ENCODE assay signal across 20 cellular contexts in genomic region chr5:155564541-155564940, GRCh38.
"Had no signal": no experiment of that assay in that cellular context is flagged by ENCODE, and none has a peak within 500 bp of the region (broad histone marks: within the 10 kb centered on the region; RNA-seq: fewer than 3 reads in every experiment).

No MANE protein-coding gene starts in this region.

- H3K4me3 ChIP-seq: colonic mucosa, esophagus squamous epithelium, gastroesophageal sphincter, left ventricle myocardium inferior, lower lobe of right lung, sigmoid colon, skin epidermis, stomach had no signal

- H3K36me3 Mint-ChIP-seq: immature natural killer cell; naive thymus-derived CD4-positive, alpha-beta T cell; stimulated activated naive B cell treated with anti-CD40 and anti-IgM and Interleukin-4, amounts not matched to agents 10 μg/mL and 1 μg/mL and 100 μg/mL, for 72 hours; type B pancreatic cell had no signal

- ATAC-seq: gastroesophageal sphincter; lower lobe of right lung; naive thymus-derived CD4-positive, alpha-beta T cell; stimulated activated naive B cell treated with anti-CD40 and anti-IgM and Interleukin-4, amounts not matched to agents 10 μg/mL and 1 μg/mL and 100 μg/mL, for 72 hours had no signal

- H3K27me3 ChIP-seq: colonic mucosa, esophagus squamous epithelium, gastroesophageal sphincter, neutrophil, sigmoid colon, stomach had no signal

- H3K4me3 Mint-ChIP-seq: immature natural killer cell; naive thymus-derived CD4-positive, alpha-beta T cell; stimulated activated naive B cell treated with anti-CD40 and anti-IgM and Interleukin-4, amounts not matched to agents 10 μg/mL and 1 μg/mL and 100 μg/mL, for 72 hours; type B pancreatic cell had no signal

- H3K27ac Mint-ChIP-seq: immature natural killer cell; naive thymus-derived CD4-positive, alpha-beta T cell; stimulated activated naive B cell treated with anti-CD40 and anti-IgM and Interleukin-4, amounts not matched to agents 10 μg/mL and 1 μg/mL and 100 μg/mL, for 72 hours; type B pancreatic cell had no signal

- DNase-seq: colonic mucosa; dermis blood vessel endothelial cell; esophagus squamous epithelium; foreskin fibroblast; glutamatergic neuron; immature natural killer cell; left ventricle myocardium inferior; lower lobe of right lung; mesenchymal stem cell; naive thymus-derived CD4-positive, alpha-beta T cell; posterior cingulate gyrus; sigmoid colon; stimulated activated CD4-positive, alpha-beta T cell treated with anti-CD3 and anti-CD28 coated beads, Interleukin-2, amount 100 ng/mL, for 24 hours; stimulated activated CD4-positive, alpha-beta T cell treated with anti-CD3 and anti-CD28 coated beads, Interleukin-4, amount 100 ng/mL, for 4 hours; stimulated activated naive B cell treated with anti-CD40 and anti-IgM and Interleukin-4, amounts not matched to agents 10 μg/mL and 1 μg/mL and 100 μg/mL, for 72 hours; stomach had no signal

- H3K27me3 Mint-ChIP-seq: stimulated activated naive B cell treated with anti-CD40 and anti-IgM and Interleukin-4, amounts not matched to agents 10 μg/mL and 1 μg/mL and 100 μg/mL, for 72 hours had no signal

- H3K27ac ChIP-seq: colonic mucosa, esophagus squamous epithelium, gastroesophageal sphincter, left ventricle myocardium inferior, lower lobe of right lung, neutrophil, sigmoid colon, skin epidermis, stomach had no signal

- H3K4me1 Mint-ChIP-seq: immature natural killer cell; naive thymus-derived CD4-positive, alpha-beta T cell; stimulated activated naive B cell treated with anti-CD40 and anti-IgM and Interleukin-4, amounts not matched to agents 10 μg/mL and 1 μg/mL and 100 μg/mL, for 72 hours had no signal

- H3K36me3 ChIP-seq: colonic mucosa, esophagus squamous epithelium, gastroesophageal sphincter, left ventricle myocardium inferior, lower lobe of right lung, neutrophil, sigmoid colon, stomach had no signal

- H3K9me3 Mint-ChIP-seq: type B pancreatic cell had no signal

- H3K9me3 ChIP-seq: colonic mucosa, neutrophil had no signal

- H3K4me1 ChIP-seq: colonic mucosa, esophagus squamous epithelium, gastroesophageal sphincter, left ventricle myocardium inferior, lower lobe of right lung, sigmoid colon, stomach had no signal
